ENCODE assay signal across 18 cellular contexts in genomic region chr18:48817021-48817461, GRCh38.
DNase-seq lines count a peak whose midpoint lies in the region; ATAC-seq and TF ChIP-seq lines count a peak whose summit lies in the region.
"Had no signal": no experiment of that assay in that cellular context is flagged by ENCODE, and none has a peak within 500 bp of the region (broad histone marks: within the 10 kb centered on the region; RNA-seq: fewer than 3 reads in every experiment).

No MANE protein-coding gene starts in this region.

- no peak overlapping the region for H3K27ac ChIP-seq in endodermal cell (ENCODE audit: low read depth, low read length)
- H3K27ac ChIP-seq: 22Rv1, colonic mucosa, thyroid gland had no signal

- H3K27me3 ChIP-seq in endodermal cell (ENCODE audit: control insufficient read depth, insufficient read depth, low read length, poor library complexity, severe bottlenecking), result no peaks in the 10 kb centered on the region
- H3K27me3 ChIP-seq: colonic mucosa, thyroid gland had no signal

- peaks cover 13% of the 10 kb centered on the region for H3K36me3 ChIP-seq in endodermal cell (ENCODE audit: control insufficient read depth, insufficient read depth, low read length)
- H3K36me3 ChIP-seq: colonic mucosa, thyroid gland had no signal

- TF ChIP-seq CTCF in endodermal cell (conservative IDR thresholded peaks at IDR 0.05), result no peak

- H3K4me3 ChIP-seq in endodermal cell (ENCODE audit: low read length), result no peak overlapping the region
- H3K4me3 ChIP-seq: colonic mucosa, thyroid gland had no signal

- H3K9me3 ChIP-seq in T-helper 17 cell (ENCODE audit: control insufficient read depth, low read length, poor library complexity, severe bottlenecking), result no peaks in the 10 kb centered on the region
- H3K9me3 ChIP-seq in endodermal cell (ENCODE audit: control insufficient read depth, low read length), result no peaks in the 10 kb centered on the region
- H3K9me3 ChIP-seq: colonic mucosa, SK-N-SH, thyroid gland had no signal

- H3K27ac Mint-ChIP-seq in T-helper 17 cell, result peak overlapping the region; percentile 100
- H3K27ac Mint-ChIP-seq in endodermal cell, result no peak overlapping the region

- H3K4me1 ChIP-seq in endodermal cell (ENCODE audit: control insufficient read depth, insufficient read depth, low read length), result peaks cover 2% of the 10 kb centered on the region

- 90 to 92% methylated on average over 16 to 17 of the region's 17 CpGs for WGBS in endodermal cell (ENCODE audit: insufficient coverage in 1 of 2, insufficient read length in 1 of 2), 2 experiments

- H3K36me3 Mint-ChIP-seq in T-helper 17 cell (ENCODE audit: low read depth), result peaks cover 3% of the 10 kb centered on the region
- peaks cover 19% of the 10 kb centered on the region for H3K36me3 Mint-ChIP-seq in endodermal cell (ENCODE audit: low read depth)
- H3K36me3 Mint-ChIP-seq: naive thymus-derived CD8-positive, alpha-beta T cell had no signal

- no peaks in the 10 kb centered on the region for H3K9me3 Mint-ChIP-seq in endodermal cell
- H3K9me3 Mint-ChIP-seq: activated CD8-positive, alpha-beta T cell treated with anti-CD3 and anti-CD28 coated beads for 36 hours; naive thymus-derived CD8-positive, alpha-beta T cell had no signal

- H3K27me3 Mint-ChIP-seq in T-helper 17 cell, result no peaks in the 10 kb centered on the region
- H3K27me3 Mint-ChIP-seq in endodermal cell (ENCODE audit: insufficient read depth), result no peaks in the 10 kb centered on the region
- H3K27me3 Mint-ChIP-seq: activated CD8-positive, alpha-beta T cell treated with anti-CD3 and anti-CD28 coated beads for 36 hours had no signal

- H3K4me3 Mint-ChIP-seq in T-helper 17 cell (no peak overlapping the region), endodermal cell (no peak overlapping the region)
- H3K4me3 Mint-ChIP-seq: activated CD8-positive, alpha-beta T cell treated with anti-CD3 and anti-CD28 coated beads for 36 hours; naive thymus-derived CD8-positive, alpha-beta T cell had no signal

- no peak overlapping the region for H3K9ac ChIP-seq in endodermal cell (ENCODE audit: extremely low read depth, low read length, poor library complexity, severe bottlenecking)
- H3K9ac ChIP-seq: SK-N-SH had no signal

- DNase-seq in DMS 273 (lab: John Stamatoyannopoulos, UW; ENCODE audit: unreplicated experiment) (peak; percentile 28), DMS 273 treated with DMSO at 0.1 percent for 48 hours (lab: John Stamatoyannopoulos, UW) (no peak), T-helper 17 cell (no peak), endodermal cell (peak; percentile 38), NCI-H345 (lab: John Stamatoyannopoulos, UW) (no peak), NCI-H1092 (lab: John Stamatoyannopoulos, UW) (no peak)
- peak; percentile 16 for DNase-seq in stimulated activated CD8-positive, alpha-beta memory T cell treated with anti-CD3 and anti-CD28 coated beads, Interleukin-4, amount 100 ng/mL, for 48 hours
- DNase-seq: activated CD8-positive, alpha-beta T cell treated with anti-CD3 and anti-CD28 coated beads for 36 hours; colonic mucosa; KBM-7; naive thymus-derived CD8-positive, alpha-beta T cell; NCI-H1048; NCI-H2107; NCI-H774; SK-N-SH had no signal

- H3K4me1 Mint-ChIP-seq in T-helper 17 cell, result peaks cover 57% of the 10 kb centered on the region
- peaks cover 15% of the 10 kb centered on the region for H3K4me1 Mint-ChIP-seq in endodermal cell

- ATAC-seq in T-helper 17 cell, result no peak
- ATAC-seq in HG02763 (IDR thresholded peaks at IDR 0.05; ENCODE audit: unreplicated experiment), result no peak
- ATAC-seq: activated CD8-positive, alpha-beta T cell treated with anti-CD3 and anti-CD28 coated beads for 36 hours; naive thymus-derived CD8-positive, alpha-beta T cell had no signal

Comparison
In these comparisons a context has a peak if more than half of its experiments do, and no peak if none do; other contexts are left out.
1. DNase-seq: peak in DMS 273 (single experiment), endodermal cell (single experiment) and stimulated activated CD8-positive, alpha-beta memory T cell treated with anti-CD3 and anti-CD28 coated beads, Interleukin-4, amount 100 ng/mL, for 48 hours (single experiment); none in DMS 273 treated with DMSO at 0.1 percent for 48 hours (single experiment), T-helper 17 cell (0 of 3), NCI-H345 (single experiment) and NCI-H1092 (single experiment).